In genomic region chr7:36084485-36085091, GRCh38 we compare ENCODE assay signal across 9 cellular contexts.
A peak's percentile ranks its signal among the peaks of the same experiment; 100 is the strongest.
DNase-seq lines count a peak whose midpoint lies in the region; ATAC-seq and TF ChIP-seq lines count a peak whose summit lies in the region.
"Had no signal": no experiment of that assay in that cellular context is flagged by ENCODE, and none has a peak within 500 bp of the region (broad histone marks: within the 10 kb centered on the region; RNA-seq: fewer than 3 reads in every experiment).

No MANE protein-coding gene starts in this region.

- no peak overlapping the region for H3K27ac ChIP-seq in right cardiac atrium (ENCODE audit: low read length)

- no peak overlapping the region for H3K4me3 Mint-ChIP-seq in activated CD4-positive, alpha-beta T cell treated with anti-CD3 and anti-CD28 coated beads, Interleukin-2, amount 10 ng/mL, durations not matched to agents 24 days and 14 days
- H3K4me3 Mint-ChIP-seq: dendritic cell treated with granulocyte-macrophage colony-stimulating factor and Interleukin-4, amounts not matched to agents 40 ng/mL and 50 ng/mL, for 4 days had no signal

- H3K4me1 ChIP-seq in right cardiac atrium (ENCODE audit: control insufficient read depth, insufficient read depth, low read length) = no peaks in the 10 kb centered on the region

- no peak overlapping the region for H3K4me3 ChIP-seq in right cardiac atrium (ENCODE audit: low read length)

- DNase-seq in HuH-7 (ENCODE audit: low spot score) (peak; percentile 78), right cardiac atrium (peak; percentile 28 to 65 (median 58)), stromal cell of bone marrow (ENCODE audit: low read depth) (peak; percentile 31), cerebellum (ENCODE audit: low spot score) (no peak)
- DNase-seq in activated CD4-positive, alpha-beta T cell treated with anti-CD3 and anti-CD28 coated beads, Interleukin-2, amount 10 ng/mL, durations not matched to agents 24 days and 14 days = no peak

- ATAC-seq in SK-N-SH treated with all-trans-retinoic acid at 6 μM for 48 hours (peak; percentile 82), right cardiac atrium (peak; percentile 48 to 64), HG03025 (IDR thresholded peaks at IDR 0.05; ENCODE audit: low FRiP score, unreplicated experiment) (no peak), HG03520 (IDR thresholded peaks at IDR 0.05; ENCODE audit: unreplicated experiment) (no peak)

- H3K27me3 Mint-ChIP-seq in activated CD4-positive, alpha-beta T cell treated with anti-CD3 and anti-CD28 coated beads, Interleukin-2, amount 10 ng/mL, durations not matched to agents 24 days and 14 days = no peaks in the 10 kb centered on the region

- H3K4me1 Mint-ChIP-seq in activated CD4-positive, alpha-beta T cell treated with anti-CD3 and anti-CD28 coated beads, Interleukin-2, amount 10 ng/mL, durations not matched to agents 24 days and 14 days = no peaks in the 10 kb centered on the region

- H3K27me3 ChIP-seq in right cardiac atrium (ENCODE audit: control insufficient read depth, insufficient read depth) = no peaks in the 10 kb centered on the region

- intact Hi-C loops in right cardiac atrium (cut with DNase I) = no loop called here
- intact Hi-C loops in activated CD4-positive, alpha-beta T cell treated with anti-CD3 and anti-CD28 coated beads, Interleukin-2, amount 10 ng/mL, durations not matched to agents 24 days and 14 days (cut with micrococcal nuclease) = no loop called here

- no peaks in the 10 kb centered on the region for H3K36me3 Mint-ChIP-seq in activated CD4-positive, alpha-beta T cell treated with anti-CD3 and anti-CD28 coated beads, Interleukin-2, amount 10 ng/mL, durations not matched to agents 24 days and 14 days (ENCODE audit: low read depth)

- H3K27ac Mint-ChIP-seq in activated CD4-positive, alpha-beta T cell treated with anti-CD3 and anti-CD28 coated beads, Interleukin-2, amount 10 ng/mL, durations not matched to agents 24 days and 14 days = no peak overlapping the region
- H3K27ac Mint-ChIP-seq: dendritic cell treated with granulocyte-macrophage colony-stimulating factor and Interleukin-4, amounts not matched to agents 40 ng/mL and 50 ng/mL, for 4 days had no signal

- H3K9me3 Mint-ChIP-seq in activated CD4-positive, alpha-beta T cell treated with anti-CD3 and anti-CD28 coated beads, Interleukin-2, amount 10 ng/mL, durations not matched to agents 24 days and 14 days = peaks cover 7% of the 10 kb centered on the region

- no peaks in the 10 kb centered on the region for H3K9me3 ChIP-seq in right cardiac atrium (ENCODE audit: control insufficient read depth, low read length)

- 79% methylated on average over 26 of the region's 26 CpGs for whole genome bisulfite sequencing in right cardiac atrium

TF ChIP-seq in SK-N-SH treated with all-trans-retinoic acid at 6 μM for 48 hours, 23 proteins besides CTCF, POLR2A, EP300 and RAD21:
- no peak for TF ChIP-seq GLIS3 (CRISPR knock-in tag; IDR thresholded peaks at IDR 0.05)
- no peak for TF ChIP-seq RARB (CRISPR knock-in tag; IDR thresholded peaks at IDR 0.05)
- no peak for TF ChIP-seq ESRRG (CRISPR knock-in tag; IDR thresholded peaks at IDR 0.05)
- no peak for TF ChIP-seq TOX (CRISPR knock-in tag; IDR thresholded peaks at IDR 0.05; ENCODE audit: borderline replicate concordance)
- TF ChIP-seq CSRNP3 (CRISPR knock-in tag; IDR thresholded peaks at IDR 0.05) = no peak
- TF ChIP-seq POU6F1 (CRISPR knock-in tag; IDR thresholded peaks at IDR 0.05; ENCODE audit: borderline replicate concordance, low read depth) = no peak
- no peak for TF ChIP-seq OSR1 (CRISPR knock-in tag; IDR thresholded peaks at IDR 0.05)
- TF ChIP-seq ZNF8 (CRISPR knock-in tag; IDR thresholded peaks at IDR 0.05) = no peak
- TF ChIP-seq CREB5 (CRISPR knock-in tag; IDR thresholded peaks at IDR 0.05; ENCODE audit: low read depth) = no peak

Comparison
In these comparisons a context has a peak if more than half of its experiments do, and no peak if none do; other contexts are left out.
1. DNase-seq: peak in HuH-7 (single experiment), right cardiac atrium (3 of 3) and stromal cell of bone marrow (single experiment); none in activated CD4-positive, alpha-beta T cell treated with anti-CD3 and anti-CD28 coated beads, Interleukin-2, amount 10 ng/mL, durations not matched to agents 24 days and 14 days (single experiment) and cerebellum (single experiment).
2. ATAC-seq: peak in SK-N-SH treated with all-trans-retinoic acid at 6 μM for 48 hours (single experiment) and right cardiac atrium (2 of 2); none in HG03025 (single experiment) and HG03520 (single experiment).